1 cellular context compared by ENCODE assay signal in genomic region chr19:35019144-35019543, GRCh38.
TF ChIP-seq lines count a peak whose summit lies in the region.

No MANE protein-coding gene starts in this region.

TF ChIP-seq in K562, 482 proteins besides CTCF, POLR2A, EP300 and RAD21:
- TF ChIP-seq ZNF140 (CRISPR knock-in tag; IDR thresholded peaks at IDR 0.05) (no peak), POLR2G (IDR thresholded peaks at IDR 0.05; ENCODE audit: low read depth, low read length) (peak; percentile 48; the same call in 1 of the 2 replicates), RBM22 (IDR thresholded peaks at IDR 0.05; ENCODE audit: low read depth, low read length, poor library complexity, severe bottlenecking) (peak; percentile 54), RBFOX2 (IDR thresholded peaks at IDR 0.05; ENCODE audit: low read depth, low read length) (peak; percentile 39; the same call in 1 of the 2 replicates), ZNF239 (CRISPR knock-in tag; IDR thresholded peaks at IDR 0.05) (no peak)
TF ChIP-seq in K562: peak in this region for 3.
